In genomic region chr10:72340510-72340895, GRCh38 we compare ENCODE assay signal across 8 cellular contexts. TPM values are rescaled to one million over a fixed set of nuclear protein-coding genes. Genes with fewer than 3 reads are reported as not detected.
A peak's percentile ranks its signal among the peaks of the same experiment; 100 is the strongest.
DNase-seq lines count a peak whose midpoint lies in the region; ATAC-seq, FAIRE-seq and TF ChIP-seq lines count a peak whose summit lies in the region.

No MANE protein-coding gene starts in this region.

- H3K9me3 ChIP-seq in A549 (no peaks in the 10 kb centered on the region), Peyer's patch (no peaks in the 10 kb centered on the region)

- peak overlapping the region; percentile 22; the same call in 1 of the 3 replicates for H3K4me2 ChIP-seq in A549

- POLR2A ChIA-PET in A549 (lab: Yijun Ruan, JAX) = no interaction called here

- H3K36me3 ChIP-seq in Peyer's patch = peaks cover 0 to 75% (median 0%) of the 10 kb centered on the region in 3 donors

- H3K4me3 ChIP-seq in A549 (no peak overlapping the region), Peyer's patch (no peak overlapping the region)

- WGBS in A549 (ENCODE audit: missing lambda C conversion rate) = 50% methylated on average over 15 of the region's 15 CpGs

- FAIRE-seq in A549 (lab: Jason Lieb, UNC) = no peak

- H3K27ac ChIP-seq in A549 (peak overlapping the region; percentile 43 to 62; a peak in 3 of 6 replicates), Peyer's patch (peak overlapping the region in 1 of 4 donors; percentile 34), foreskin keratinocyte (no peak overlapping the region)

- no peak for TF ChIP-seq EP300 in A549 (IDR thresholded peaks at IDR 0.05)

- peak; percentile 56 to 70 for DNase-seq in A549 (ENCODE audit: low read depth in 1 of 2, low spot score in 1 of 2)
- peak; percentile 77 to 87 (median 79) for DNase-seq in Peyer's patch
- peak; percentile 66 for DNase-seq in activated T-helper 9 cell treated with anti-CD3 and anti-CD28 coated beads, Interleukin-2, amount 50 U/mL, for 16 hours (ENCODE audit: low read depth)
- DNase-seq in foreskin keratinocyte = no peak
- DNase-seq in posterior vena cava (ENCODE audit: low spot score) = peak; percentile 92
- no peak for DNase-seq in occipital lobe (lab: John Stamatoyannopoulos, UW)
- no peak for DNase-seq in NCI-H187 (lab: John Stamatoyannopoulos, UW)

- no peak for TF ChIP-seq POLR2A in A549 (IDR thresholded peaks at IDR 0.05; ENCODE audit: low read length)
- no peak for TF ChIP-seq POLR2A in Peyer's patch (IDR thresholded peaks at IDR 0.05)

- peaks cover 33% of the 10 kb centered on the region for H3K4me1 ChIP-seq in A549
- H3K4me1 ChIP-seq in Peyer's patch = peaks cover 0 to 25% (median 17%) of the 10 kb centered on the region in 4 donors
- H3K4me1 ChIP-seq in foreskin keratinocyte = no peaks in the 10 kb centered on the region

- ATAC-seq in A549 = peak; percentile 40 to 75
- peak; percentile 34 for ATAC-seq in GM18498 (IDR thresholded peaks at IDR 0.05; ENCODE audit: unreplicated experiment)
- peak; percentile 61 for ATAC-seq in foreskin keratinocyte

- CTCF ChIA-PET in A549 (lab: Yijun Ruan, JAX) = interaction anchor here (0.7 to 7.1 kb wide), 9 partner anchors 10 to 214 kb away, joined by 3 to 88 read pairs (median 3); partner anchors contain the start of genes DDIT4 and DNAJB12

- intact Hi-C loops in posterior vena cava (cut with DNase I) = no loop called here

- TF ChIP-seq CTCF in A549 (IDR thresholded peaks at IDR 0.05) (peak; percentile 81), Peyer's patch (IDR thresholded peaks at IDR 0.05) (peak; percentile 87 to 96 (median 92)), foreskin keratinocyte (conservative IDR thresholded peaks at IDR 0.05) (peak; percentile 92)

- TF ChIP-seq RAD21 in A549 (conservative IDR thresholded peaks at IDR 0.05 in 1 of 2, IDR thresholded peaks at IDR 0.05 in 1 of 2) = peak; percentile 66 to 72

- H3K27me3 ChIP-seq in Peyer's patch (no peaks in the 10 kb centered on the region), foreskin keratinocyte (no peaks in the 10 kb centered on the region)

TF ChIP-seq in A549, 52 proteins besides CTCF, POLR2A, EP300 and RAD21:
- TF ChIP-seq E2F6 (IDR thresholded peaks at IDR 0.05; ENCODE audit: borderline replicate concordance, low read depth) (0 out of 2 replicates have a peak, but pooled peaks have one; percentile 46), SMC3 (IDR thresholded peaks at IDR 0.05) (peak; percentile 73), POLR2AphosphoS2 (conservative IDR thresholded peaks at IDR 0.05; ENCODE audit: low read length) (no peak)
- TF ChIP-seq, protein P1, sequence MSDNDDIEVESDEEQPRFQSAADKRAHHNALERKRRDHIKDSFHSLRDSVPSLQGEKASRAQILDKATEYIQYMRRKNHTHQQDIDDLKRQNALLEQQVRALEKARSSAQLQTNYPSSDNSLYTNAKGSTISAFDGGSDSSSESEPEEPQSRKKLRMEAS (IDR thresholded peaks at IDR 0.05) = peak; percentile 84

RNA-seq across cellular contexts. Expression of gene DNAJB12, which starts 14.2 kb away (rescaled TPM):
- polyA plus RNA-seq in A549 (2011; rRNA removed) (21.5 and 24.4 TPM in 2 replicates), A549 (2017; fragmentation: RNase III; extraction: RNeasy Plus Mini Kit Qiagen cat#74134 plus additional on column Dnase treatment) (26.1 to 28.5 TPM (median 26.7 TPM) in 3 replicates), foreskin keratinocyte (18.0 and 19.7 TPM in 2 replicates)
- polyA plus RNA-seq in A549 (2012; cell fraction: cytosol; rRNA removed) = 26.6 and 31.3 TPM in 2 replicates
- polyA plus RNA-seq in A549 (2012; cell fraction: nucleus; rRNA removed) = 46.2 and 51.4 TPM in 2 replicates
- 31.6 and 32.2 TPM in 2 replicates for polyA minus RNA-seq in A549 (2011; rRNA and poly(A)+ RNA removed)
- total RNA-seq in Peyer's patch (10 to 100 TPM; 33.0 to 54.1 (median 47.2) TPM), foreskin keratinocyte (23.6 and 26.6 TPM in 2 replicates), posterior vena cava (10 to 100 TPM; 25.3 to 26.4 TPM), occipital lobe (12.2 TPM)

Comparison
In these comparisons a context has a peak if more than half of its experiments do, and no peak if none do; other contexts are left out.
1. DNase-seq: peak in A549 (2 of 2), Peyer's patch (3 of 3), activated T-helper 9 cell treated with anti-CD3 and anti-CD28 coated beads, Interleukin-2, amount 50 U/mL, for 16 hours (single experiment) and posterior vena cava (single experiment); none in foreskin keratinocyte (0 of 2), occipital lobe (single experiment) and NCI-H187 (0 of 2).
2. Peak in every context shown above with its lines, with median percentiles within 50 percentile points of each other: ATAC-seq and CTCF ChIP-seq.